Comparison of ENCODE assay signal across 28 cellular contexts in genomic region chr9:16782490-16782889, GRCh38.
"Had no signal": no experiment of that assay in that cellular context is flagged by ENCODE, and none has a peak within 500 bp of the region (broad histone marks: within the 10 kb centered on the region; RNA-seq: fewer than 3 reads in every experiment).

No MANE protein-coding gene starts in this region.

- H3K9me3 Mint-ChIP-seq: mesothelial cell of epicardium; nephron; neural progenitor cell; stimulated activated naive CD8-positive, alpha-beta T cell treated with anti-CD3 and anti-CD28 coated beads, Interleukin-15, amount 100 ng/mL, for 72 hours; type B pancreatic cell had no signal

- H3K36me3 ChIP-seq: left lung, lower lobe of right lung, neural progenitor cell, neutrophil, ovary, right atrium auricular region, right lobe of liver, tibial nerve, uterus had no signal

- H3K4me2 ChIP-seq: hepatocyte, neural progenitor cell, smooth muscle cell had no signal

- DNase-seq: left colon; left lung; lower lobe of right lung; mammary epithelial cell; mesendoderm; naive B cell; ovary; right lobe of liver; stimulated activated CD4-positive, alpha-beta T cell treated with anti-CD3 and anti-CD28 coated beads, Interleukin-1b, Interleukin-23, amount 100 ng/mL, for 48 hours; stimulated activated CD4-positive, alpha-beta T cell treated with anti-CD3 and anti-CD28 coated beads, Interleukin-2, amount 100 ng/mL, for 48 hours; stimulated activated CD4-positive, alpha-beta T cell treated with anti-CD3 and anti-CD28 coated beads, Interleukin-4, amount 100 ng/mL, for 4 hours; stimulated activated CD8-positive, alpha-beta memory T cell treated with anti-CD3 and anti-CD28 coated beads, Interleukin-4, amount 100 ng/mL, for 48 hours; stimulated activated naive CD4-positive, alpha-beta T cell treated with Interleukin-2 at 50 U/mL for 16 hours; stimulated activated naive CD8-positive, alpha-beta T cell treated with anti-CD3 and anti-CD28 coated beads, Interleukin-15, amount 100 ng/mL, for 72 hours; substantia nigra; uterus had no signal

- H3K36me3 Mint-ChIP-seq: mesothelial cell of epicardium; naive B cell; neural progenitor cell; stimulated activated memory B cell treated with anti-CD40 and anti-IgM and Interleukin-4, amounts not matched to agents 10 μg/mL and 1 μg/mL and 100 μg/mL, for 72 hours had no signal

- H3K9ac ChIP-seq: neural progenitor cell had no signal

- H2AFZ ChIP-seq: hepatocyte, neural progenitor cell had no signal

- H3K4me3 ChIP-seq: hepatocyte, left lung, lower lobe of right lung, neural progenitor cell, ovary, right atrium auricular region, right lobe of liver, smooth muscle cell, tibial nerve, uterus had no signal

- H3K4me1 Mint-ChIP-seq: naive B cell; stimulated activated memory B cell treated with anti-CD40 and anti-IgM and Interleukin-4, amounts not matched to agents 10 μg/mL and 1 μg/mL and 100 μg/mL, for 72 hours; stimulated activated naive CD8-positive, alpha-beta T cell treated with anti-CD3 and anti-CD28 coated beads, Interleukin-15, amount 100 ng/mL, for 72 hours had no signal

- H3K27ac Mint-ChIP-seq: mesothelial cell of epicardium; naive B cell; neural progenitor cell; progenitor cell of endocrine pancreas; stimulated activated memory B cell treated with anti-CD40 and anti-IgM and Interleukin-4, amounts not matched to agents 10 μg/mL and 1 μg/mL and 100 μg/mL, for 72 hours; stimulated activated naive CD8-positive, alpha-beta T cell treated with anti-CD3 and anti-CD28 coated beads, Interleukin-15, amount 100 ng/mL, for 72 hours; type B pancreatic cell had no signal

- FAIRE-seq: keratinocyte had no signal

- H3K27ac ChIP-seq: hepatocyte, left lung, lower lobe of right lung, neural progenitor cell, neutrophil, ovary, right atrium auricular region, right lobe of liver, tibial nerve, uterus had no signal

- H3K4me3 Mint-ChIP-seq: mesothelial cell of epicardium; naive B cell; nephron; neural progenitor cell; stimulated activated memory B cell treated with anti-CD40 and anti-IgM and Interleukin-4, amounts not matched to agents 10 μg/mL and 1 μg/mL and 100 μg/mL, for 72 hours; stimulated activated naive CD8-positive, alpha-beta T cell treated with anti-CD3 and anti-CD28 coated beads, Interleukin-15, amount 100 ng/mL, for 72 hours; type B pancreatic cell had no signal

- H3K9me3 ChIP-seq: left lung, lower lobe of right lung, neutrophil, ovary, right atrium auricular region, right lobe of liver, tibial nerve, uterus had no signal

- H3K4me1 ChIP-seq: left lung, lower lobe of right lung, right atrium auricular region, right lobe of liver had no signal

- H3K27me3 Mint-ChIP-seq: naive B cell; progenitor cell of endocrine pancreas; stimulated activated memory B cell treated with anti-CD40 and anti-IgM and Interleukin-4, amounts not matched to agents 10 μg/mL and 1 μg/mL and 100 μg/mL, for 72 hours; stimulated activated naive CD8-positive, alpha-beta T cell treated with anti-CD3 and anti-CD28 coated beads, Interleukin-15, amount 100 ng/mL, for 72 hours; type B pancreatic cell had no signal

- H3K27me3 ChIP-seq: hepatocyte, left lung, neural progenitor cell, neutrophil, ovary, right atrium auricular region, right lobe of liver, tibial nerve, uterus had no signal

- ATAC-seq: left colon; left lung; lower lobe of right lung; right lobe of liver; stimulated activated memory B cell treated with anti-CD40 and anti-IgM and Interleukin-4, amounts not matched to agents 10 μg/mL and 1 μg/mL and 100 μg/mL, for 72 hours; stimulated activated naive CD8-positive, alpha-beta T cell treated with anti-CD3 and anti-CD28 coated beads, Interleukin-15, amount 100 ng/mL, for 72 hours had no signal
